1 cellular context compared by ENCODE assay signal in genomic region chr7:139860090-139860773, GRCh38.
TF ChIP-seq lines count a peak whose summit lies in the region.

No MANE protein-coding gene starts in this region.

TF ChIP-seq in HepG2, 621 proteins besides CTCF, POLR2A, EP300 and RAD21 (continued from another document):
- TF ChIP-seq ZNF770 (CRISPR knock-in tag; IDR thresholded peaks at IDR 0.05): no peak
- no peak for TF ChIP-seq ZNF747 (CRISPR knock-in tag; IDR thresholded peaks at IDR 0.05; ENCODE audit: borderline replicate concordance)
